Comparison of ENCODE assay signal across 21 cellular contexts in the genomic region with DNA sequence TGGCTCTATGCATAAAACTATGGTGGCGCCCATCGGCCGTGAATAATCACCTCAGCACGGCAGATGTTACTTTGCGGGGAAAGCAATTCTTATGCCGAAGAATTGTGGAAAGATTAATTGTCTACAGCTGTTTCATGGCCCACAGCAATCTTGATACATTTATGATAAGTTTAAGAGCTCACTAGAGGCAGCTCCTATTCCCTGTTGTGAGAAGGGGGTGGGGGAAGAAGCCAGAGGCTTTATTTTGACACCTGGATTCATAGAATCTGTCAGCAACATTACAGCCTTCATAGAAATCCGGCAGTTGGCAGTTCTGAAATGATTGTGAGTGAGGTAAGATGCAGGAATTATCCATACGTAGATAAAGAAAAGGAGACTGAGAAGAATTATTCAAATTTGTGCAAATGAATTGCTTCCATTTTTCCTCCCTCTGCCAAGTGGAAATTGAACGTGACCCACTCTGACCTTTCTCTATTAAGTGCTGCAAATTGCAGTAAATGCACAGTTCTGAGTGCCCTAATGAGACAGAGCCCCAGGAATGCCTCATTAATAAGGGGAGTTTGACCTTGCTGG.
"Had no signal": no experiment of that assay in that cellular context is flagged by ENCODE, and none has a peak within 500 bp of the region (broad histone marks: within the 10 kb centered on the region; RNA-seq: fewer than 3 reads in every experiment).

No MANE protein-coding gene starts in this region.

- H3K36me3 ChIP-seq: colonic mucosa, esophagus squamous epithelium, neutrophil, stomach, thoracic aorta, transverse colon had no signal

- FAIRE-seq: kidney, small intestine had no signal

- H3K27ac ChIP-seq: colonic mucosa, esophagus squamous epithelium, neutrophil, stomach, thoracic aorta, transverse colon had no signal

- ATAC-seq: left cardiac atrium; left ventricle myocardium superior; naive thymus-derived CD4-positive, alpha-beta T cell; right cardiac atrium had no signal

- DNase-seq: colonic mucosa; dermis blood vessel endothelial cell; esophagus squamous epithelium; foreskin fibroblast; immature natural killer cell; kidney; left cardiac atrium; left ventricle myocardium superior; mesenchymal stem cell; naive thymus-derived CD4-positive, alpha-beta T cell; nephron progenitor cell; right cardiac atrium; small intestine; stimulated activated CD4-positive, alpha-beta T cell treated with anti-CD3 and anti-CD28 coated beads, Interleukin-12 subunit alpha, Interleukin-12 subunit beta, amount 100 ng/mL, for 4 hours; stimulated activated naive CD4-positive, alpha-beta T cell; stomach; substantia nigra; transverse colon had no signal

- H3K4me3 ChIP-seq: colonic mucosa, esophagus squamous epithelium, lung, stomach, thoracic aorta, transverse colon had no signal

- H3K4me1 ChIP-seq: colonic mucosa, esophagus squamous epithelium, stomach, transverse colon had no signal

- H3K9me3 ChIP-seq: colonic mucosa, esophagus squamous epithelium, neutrophil, thoracic aorta, transverse colon had no signal

- H3K27me3 ChIP-seq: colonic mucosa, esophagus squamous epithelium, neutrophil, stomach, transverse colon had no signal
